8 cellular contexts compared by ENCODE assay signal in genomic region chr20:36305602-36306556, GRCh38. TPM values are rescaled to one million over a fixed set of nuclear protein-coding genes. Genes with fewer than 3 reads are reported as not detected.
DNase-seq lines count a peak whose midpoint lies in the region; ATAC-seq and TF ChIP-seq lines count a peak whose summit lies in the region.

Gene DLGAP4, plus strand, starts transcription at chr20:36306339. Its CDS starts 125,379 bp downstream, at chr20:36431718.

- H3K36me3 ChIP-seq in PC-3 (ENCODE audit: low read depth, low read length) = no peaks in the 10 kb centered on the region
- H3K36me3 ChIP-seq in esophagus (ENCODE audit: control insufficient read depth in 2 of 2, insufficient read depth in 2 of 2, low read length in 1 of 2) = no peaks in the 10 kb centered on the region

- H3K4me1 Mint-ChIP-seq in CD4-positive, alpha-beta T cell (ENCODE audit: low read depth) = peaks cover 13% of the 10 kb centered on the region
- peaks cover 9% of the 10 kb centered on the region for H3K4me1 Mint-ChIP-seq in nephron

- DNase-seq in CD4-positive, alpha-beta T cell = no peak
- DNase-seq in PC-3 = no peak

- H3K9me3 ChIP-seq in CD4-positive, alpha-beta T cell (ENCODE audit: control insufficient read depth, low read length) = no peaks in the 10 kb centered on the region
- H3K9me3 ChIP-seq in PC-3 (ENCODE audit: low read length) (no peaks in the 10 kb centered on the region), esophagus (ENCODE audit: control insufficient read depth in 2 of 2, insufficient read depth in 1 of 2, low read depth in 1 of 2, low read length in 1 of 2) (no peaks in the 10 kb centered on the region)

- peak within 1 kb of the TSS; percentile 82 for H3K4me3 Mint-ChIP-seq in CD4-positive, alpha-beta T cell
- peak within 1 kb of the TSS; percentile 77 to 83 (median 77) for H3K4me3 Mint-ChIP-seq in nephron

- H3K4me3 ChIP-seq in PC-3 (ENCODE audit: low read length) (no peak within 1 kb of the TSS), esophagus (ENCODE audit: low read depth in 1 of 2, low read length in 2 of 2) (peak within 1 kb of the TSS in 1 of 2 donors; percentile 41)

- no peak within 1 kb of the TSS for H3K27ac Mint-ChIP-seq in CD4-positive, alpha-beta T cell
- H3K27ac Mint-ChIP-seq in nephron = no peak within 1 kb of the TSS

- H3K9me3 Mint-ChIP-seq in CD4-positive, alpha-beta T cell = no peaks in the 10 kb centered on the region
- H3K9me3 Mint-ChIP-seq in nephron = no peaks in the 10 kb centered on the region

- H3K36me3 Mint-ChIP-seq in CD4-positive, alpha-beta T cell (ENCODE audit: low read depth) = no peaks in the 10 kb centered on the region
- H3K36me3 Mint-ChIP-seq in nephron (ENCODE audit: low read depth) = no peaks in the 10 kb centered on the region

- no peak within 1 kb of the TSS for H3K4me2 ChIP-seq in PC-3 (ENCODE audit: low read length)

- no peaks in the 10 kb centered on the region for H3K4me1 ChIP-seq in PC-3 (ENCODE audit: insufficient read depth, low read length)
- H3K4me1 ChIP-seq in esophagus (ENCODE audit: control insufficient read depth in 2 of 2, insufficient read depth in 2 of 2, low read length in 1 of 2) = peaks cover 5 to 6% of the 10 kb centered on the region in 2 donors

- TF ChIP-seq CTCF in CD4-positive, alpha-beta T cell (IDR thresholded peaks at IDR 0.05) = no peak
- TF ChIP-seq CTCF in PC-3 (conservative IDR thresholded peaks at IDR 0.05; ENCODE audit: low read depth, low read length) (no peak), nephron (IDR thresholded peaks at IDR 0.05; ENCODE audit: unreplicated experiment in 3 of 3) (no peak)

- H3K79me2 ChIP-seq in PC-3 (ENCODE audit: low read length) = no peaks in the 10 kb centered on the region

- H3F3A ChIP-seq in PC-3 (ENCODE audit: low read length, unreplicated experiment) = no peaks in the 10 kb centered on the region

- H2AFZ ChIP-seq in PC-3 (ENCODE audit: low read length) = no peak within 1 kb of the TSS

- ATAC-seq in CD4-positive, alpha-beta T cell (ENCODE audit: poor library complexity) = peak; percentile 29
- ATAC-seq in PC-3 = no peak
- no peak for ATAC-seq in HG02678 (IDR thresholded peaks at IDR 0.05; ENCODE audit: unreplicated experiment)
- ATAC-seq in GM21423 (IDR thresholded peaks at IDR 0.05; ENCODE audit: unreplicated experiment) = no peak
- no peak for ATAC-seq in GM18502 (IDR thresholded peaks at IDR 0.05; ENCODE audit: poor library complexity, unreplicated experiment)
- no peak for ATAC-seq in HG03354 (IDR thresholded peaks at IDR 0.05; ENCODE audit: poor library complexity, severe bottlenecking, unreplicated experiment)

- no TSS peak for BruUV-seq in PC-3 (replicated peaks; lab: Mats Ljungman, UMichigan)

- peaks cover 75% of the 10 kb centered on the region for H3K27me3 ChIP-seq in CD4-positive, alpha-beta T cell (ENCODE audit: control insufficient read depth, insufficient read depth, low read length)
- H3K27me3 ChIP-seq in PC-3 (ENCODE audit: low read length) (peaks cover 68% of the 10 kb centered on the region), esophagus (ENCODE audit: control insufficient read depth in 1 of 2, insufficient read depth in 2 of 2, low read length in 2 of 2) (peaks cover 0 to 30% of the 10 kb centered on the region in 2 donors)

- intact Hi-C loops in CD4-positive, alpha-beta T cell (cut with DNase I, micrococcal nuclease) = no loop called here
- intact Hi-C loops in PC-3 (cut with micrococcal nuclease) = no loop called here

- WGBS in esophagus, 2 donors = 2 to 3% methylated on average over 32 to 96 of the region's 96 CpGs

- no peaks in the 10 kb centered on the region for H3K9me2 ChIP-seq in PC-3 (replicated peaks; ENCODE audit: low read length)

- CTCF ChIA-PET in CD4-positive, alpha-beta T cell (lab: Charles Lee) = no interaction called here
- CTCF ChIA-PET in PC-3 (lab: Charles Lee) = no interaction called here

- H3K9ac ChIP-seq in PC-3 (ENCODE audit: low read length) = no peak within 1 kb of the TSS

- POLR2A ChIA-PET in CD4-positive, alpha-beta T cell (lab: Charles Lee) = no interaction called here
- POLR2A ChIA-PET in PC-3 (lab: Charles Lee; ENCODE audit: unreplicated experiment) = no interaction called here

- H4K20me1 ChIP-seq in PC-3 (ENCODE audit: low read length) = no peaks in the 10 kb centered on the region

- H3K27me3 Mint-ChIP-seq in CD4-positive, alpha-beta T cell = peaks cover 78% of the 10 kb centered on the region
- H3K27me3 Mint-ChIP-seq in nephron (ENCODE audit: low read depth) = peaks cover 86% of the 10 kb centered on the region

- H3K27ac ChIP-seq in CD4-positive, alpha-beta T cell (ENCODE audit: low read depth, low read length) = no peak within 1 kb of the TSS
- H3K27ac ChIP-seq in PC-3 (ENCODE audit: low read length) = no peak within 1 kb of the TSS
- no peak within 1 kb of the TSS for H3K27ac ChIP-seq in esophagus (ENCODE audit: low read depth in 2 of 2, low read length in 1 of 2)

RNA-seq across cellular contexts. Expression of gene DLGAP4, which starts in this region (rescaled TPM):
- total RNA-seq in CD4-positive, alpha-beta T cell = 10 to 100 TPM; 16.0 to 16.1 TPM
- total RNA-seq in PC-3 (2014; rRNA removed) = 21.0 and 27.9 TPM in 2 replicates
- 10 to 100 TPM; 15.8 to 24.3 TPM for polyA plus RNA-seq in esophagus
